Comparison of ENCODE assay signal across 14 cellular contexts in genomic region chr20:48841861-48842529, GRCh38. TPM values are rescaled to one million over a fixed set of nuclear protein-coding genes. Genes with fewer than 3 reads are reported as not detected.
DNase-seq lines count a peak whose midpoint lies in the region; ATAC-seq and TF ChIP-seq lines count a peak whose summit lies in the region.
"Had no signal": no experiment of that assay in that cellular context is flagged by ENCODE, and none has a peak within 500 bp of the region (broad histone marks: within the 10 kb centered on the region; RNA-seq: fewer than 3 reads in every experiment).

No MANE protein-coding gene starts in this region.

- H3K27ac Mint-ChIP-seq in stimulated activated memory B cell treated with anti-CD40 and anti-IgM and Interleukin-4, amounts not matched to agents 10 μg/mL and 1 μg/mL and 100 μg/mL, for 72 hours: peak overlapping the region; percentile 3
- no peak overlapping the region for H3K27ac Mint-ChIP-seq in immature natural killer cell

- no peak for TF ChIP-seq CTCF in epithelial cell of esophagus (IDR thresholded peaks at IDR 0.05; ENCODE audit: insufficient read depth, low read depth, low read length, missing control alignments)

- peak; percentile 89 for DNase-seq in HCEC 1CT
- DNase-seq in RKO (ENCODE audit: low spot score): peak; percentile 83
- peak; percentile 78 for DNase-seq in epithelial cell of esophagus (ENCODE audit: low read depth)
- DNase-seq in stimulated activated naive CD4-positive, alpha-beta T cell treated with Interleukin-2 at 50 U/mL for 16 hours (lab: John Stamatoyannopoulos, UW): no peak
- DNase-seq in T-helper 9 cell: no peak
- DNase-seq in cardiac septum (ENCODE audit: low spot score): no peak
- DNase-seq in immature natural killer cell: no peak
- DNase-seq: activated T-cell treated with anti-CD3 and anti-CD28 coated beads, Interleukin-2, amount 50 U/mL, for 1 hour; heart left ventricle; mucosa of descending colon; NCI-H1417 treated with DMSO at 0.1 percent for 48 hours; stimulated activated naive CD8-positive, alpha-beta T cell treated with anti-CD3 and anti-CD28 coated beads, Interleukin-15, Interleukin-2, amounts not matched to agents 100 U/mL and 50 U/mL, for 24 hours had no signal

- H3K4me3 Mint-ChIP-seq in stimulated activated memory B cell treated with anti-CD40 and anti-IgM and Interleukin-4, amounts not matched to agents 10 μg/mL and 1 μg/mL and 100 μg/mL, for 72 hours: no peak overlapping the region
- no peak overlapping the region for H3K4me3 Mint-ChIP-seq in immature natural killer cell
- H3K4me3 Mint-ChIP-seq: central memory CD8-positive, alpha-beta T cell had no signal

- H3K4me3 ChIP-seq in epithelial cell of esophagus (ENCODE audit: low read length): no peak overlapping the region
- H3K4me3 ChIP-seq: heart left ventricle, mucosa of descending colon had no signal

- no peaks in the 10 kb centered on the region for H3K27me3 Mint-ChIP-seq in stimulated activated memory B cell treated with anti-CD40 and anti-IgM and Interleukin-4, amounts not matched to agents 10 μg/mL and 1 μg/mL and 100 μg/mL, for 72 hours
- peaks cover 0 to 2% (median 1%) of the 10 kb centered on the region in 3 donors for H3K27me3 Mint-ChIP-seq in immature natural killer cell (ENCODE audit: low read depth in 3 of 3)
- H3K27me3 Mint-ChIP-seq: central memory CD8-positive, alpha-beta T cell had no signal

- no peaks in the 10 kb centered on the region for H3K9me3 Mint-ChIP-seq in stimulated activated memory B cell treated with anti-CD40 and anti-IgM and Interleukin-4, amounts not matched to agents 10 μg/mL and 1 μg/mL and 100 μg/mL, for 72 hours
- H3K9me3 Mint-ChIP-seq in immature natural killer cell: no peaks in the 10 kb centered on the region
- H3K9me3 Mint-ChIP-seq: central memory CD8-positive, alpha-beta T cell had no signal

- no peaks in the 10 kb centered on the region for H3K36me3 Mint-ChIP-seq in stimulated activated memory B cell treated with anti-CD40 and anti-IgM and Interleukin-4, amounts not matched to agents 10 μg/mL and 1 μg/mL and 100 μg/mL, for 72 hours
- H3K36me3 Mint-ChIP-seq in immature natural killer cell: no peaks in the 10 kb centered on the region

- intact Hi-C loops in cardiac septum (cut with DNase I): no loop called here

- ATAC-seq in stimulated activated memory B cell treated with anti-CD40 and anti-IgM and Interleukin-4, amounts not matched to agents 10 μg/mL and 1 μg/mL and 100 μg/mL, for 72 hours: no peak
- ATAC-seq: heart left ventricle; mucosa of descending colon; stimulated activated naive CD8-positive, alpha-beta T cell treated with anti-CD3 and anti-CD28 coated beads, Interleukin-15, Interleukin-2, amounts not matched to agents 100 U/mL and 50 U/mL, for 24 hours had no signal

- H3K4me1 Mint-ChIP-seq in stimulated activated memory B cell treated with anti-CD40 and anti-IgM and Interleukin-4, amounts not matched to agents 10 μg/mL and 1 μg/mL and 100 μg/mL, for 72 hours: peaks cover 67% of the 10 kb centered on the region
- peaks cover 0 to under 1% of the 10 kb centered on the region in 2 donors for H3K4me1 Mint-ChIP-seq in immature natural killer cell

RNA-seq across cellular contexts. Expression of gene PREX1, which starts 14.2 kb away (rescaled TPM):
- total RNA-seq in cardiac septum: 13.9 TPM
- polyA plus RNA-seq in immature natural killer cell: 10 to 100 TPM; 30.5 to 94.3 (median 54.9) TPM

Comparison
In these comparisons a context has a peak if more than half of its experiments do, and no peak if none do; other contexts are left out.
1. DNase-seq: peak in HCEC 1CT (single experiment), RKO (single experiment) and epithelial cell of esophagus (single experiment); none in stimulated activated naive CD4-positive, alpha-beta T cell treated with Interleukin-2 at 50 U/mL for 16 hours (single experiment), T-helper 9 cell (single experiment), cardiac septum (single experiment) and immature natural killer cell (0 of 3).